14 cellular contexts compared by ENCODE assay signal in genomic region chr6:170134077-170135040, GRCh38.
DNase-seq lines count a peak whose midpoint lies in the region; ATAC-seq, FAIRE-seq and TF ChIP-seq lines count a peak whose summit lies in the region.
"Had no signal": no experiment of that assay in that cellular context is flagged by ENCODE, and none has a peak within 500 bp of the region (broad histone marks: within the 10 kb centered on the region; RNA-seq: fewer than 3 reads in every experiment).

No MANE protein-coding gene starts in this region.

- 67% methylated on average over 14 of the region's 34 CpGs for WGBS in right lobe of liver (ENCODE audit: insufficient coverage, low coverage, low lambda C conversion rate, missing lambda C conversion rate)
- 45% methylated on average over 31 of the region's 34 CpGs for WGBS in HepG2 (ENCODE audit: low lambda C conversion rate)
- WGBS in heart left ventricle, 4 donors: 55 to 63% (median 60%) methylated on average over 34 of the region's 34 CpGs

- TF ChIP-seq CTCF in right lobe of liver (IDR thresholded peaks at IDR 0.05): no peak
- no peak for TF ChIP-seq CTCF in HepG2 (CRISPR knock-in tag; IDR thresholded peaks at IDR 0.05)
- TF ChIP-seq CTCF in heart left ventricle (IDR thresholded peaks at IDR 0.05): no peak
- TF ChIP-seq CTCF in osteocyte (IDR thresholded peaks at IDR 0.05): no peak

- BruUV-seq in HepG2 (replicated peaks; lab: Mats Ljungman, UMichigan): no TSS peak

- POLR2A ChIA-PET in HepG2 (lab: Yijun Ruan, JAX): no interaction called here

- no peak overlapping the region for H3K4me2 ChIP-seq in HepG2 (ENCODE audit: low read depth, low read length)

- ATAC-seq in right lobe of liver (no peak), HepG2 (no peak), heart left ventricle (peak in 2 of 4 donors; percentile 11 to 42), GM18909 (IDR thresholded peaks at IDR 0.05; ENCODE audit: poor library complexity, unreplicated experiment) (no peak), esophagus mucosa (no peak)
- ATAC-seq: activated T-cell treated with anti-CD3 and anti-CD28 coated beads, Interleukin-2, amount 50 U/mL, for 4 hours had no signal

- H3K4me1 Mint-ChIP-seq in osteocyte (ENCODE audit: unreplicated experiment): no peaks in the 10 kb centered on the region

- H3K4me1 ChIP-seq in right lobe of liver (peaks cover 0 to 10% (median 4%) of the 10 kb centered on the region in 4 donors), HepG2 (ENCODE audit: insufficient read depth, low read length) (no peaks in the 10 kb centered on the region), heart left ventricle (peaks cover 4 to 59% (median 32%) of the 10 kb centered on the region in 12 donors)

- H3K9ac ChIP-seq in HepG2 (ENCODE audit: insufficient read depth, low read depth, low read length): no peak overlapping the region

- no peak overlapping the region for H2AFZ ChIP-seq in HepG2 (ENCODE audit: low read length)

- no peaks in the 10 kb centered on the region for H3K36me3 ChIP-seq in right lobe of liver
- H3K36me3 ChIP-seq in HepG2 (replicated peaks in 1 of 2; ENCODE audit: control insufficient read depth in 1 of 2, insufficient read depth in 2 of 2, low read length in 2 of 2): no peaks in the 10 kb centered on the region
- H3K36me3 ChIP-seq in heart left ventricle: no peaks in the 10 kb centered on the region
- H3K36me3 ChIP-seq: WERI-Rb-1 had no signal

- peak in 2 of 3 donors; percentile 46 to 48 for DNase-seq in right lobe of liver
- no peak for DNase-seq in HepG2 (ENCODE audit: low spot score)
- DNase-seq in heart left ventricle: peak in 4 of 5 donors; percentile 28 to 63 (median 38)
- peak; percentile 75 for DNase-seq in osteocyte (ENCODE audit: extremely low spot score, unreplicated experiment)
- no peak for DNase-seq in GM03348 (ENCODE audit: low spot score)
- DNase-seq in COLO668 (lab: John Stamatoyannopoulos, UW; ENCODE audit: unreplicated experiment): no peak
- DNase-seq: activated T-cell treated with anti-CD3 and anti-CD28 coated beads, Interleukin-2, amount 50 U/mL, for 4 hours; amygdala; NCI-H446 treated with DMSO at 0.1 percent for 48 hours; OCI-M1; WERI-Rb-1 had no signal

- TF ChIP-seq RAD21 in HepG2 (CRISPR knock-in tag; IDR thresholded peaks at IDR 0.05): no peak

- H3K79me2 ChIP-seq in HepG2 (ENCODE audit: insufficient read depth, low read length): no peaks in the 10 kb centered on the region

- H3K36me3 Mint-ChIP-seq in osteocyte (ENCODE audit: unreplicated experiment): no peaks in the 10 kb centered on the region

- no peak overlapping the region for H3K27ac Mint-ChIP-seq in osteocyte (ENCODE audit: unreplicated experiment)

- no peaks in the 10 kb centered on the region for H4K20me1 ChIP-seq in HepG2 (ENCODE audit: insufficient read depth, low read length)

- CTCF ChIA-PET in HepG2 (lab: Yijun Ruan, JAX; ENCODE audit: low intra/inter-chr PET ratio, low total read pairs): no interaction called here

- H3K27me3 Mint-ChIP-seq in osteocyte (ENCODE audit: unreplicated experiment): no peaks in the 10 kb centered on the region

- TF ChIP-seq POLR2A in right lobe of liver (IDR thresholded peaks at IDR 0.05) (no peak), HepG2 (IDR thresholded peaks at IDR 0.05; ENCODE audit: insufficient read depth in 1 of 2, low read depth in 2 of 2, low read length in 2 of 2) (no peak), heart left ventricle (IDR thresholded peaks at IDR 0.05) (no peak)

- H3K27ac ChIP-seq in right lobe of liver: no peak overlapping the region
- no peak overlapping the region for H3K27ac ChIP-seq in HepG2 (ENCODE audit: extremely low read length, insufficient read depth, low read length)
- H3K27ac ChIP-seq in heart left ventricle: peak overlapping the region in 9 of 12 donors; percentile 4 to 64 (median 48)
- H3K27ac ChIP-seq: WERI-Rb-1 had no signal

- FAIRE-seq in HepG2 (lab: Jason Lieb, UNC): no peak

- no peak for TF ChIP-seq EP300 in HepG2 (IDR thresholded peaks at IDR 0.05; ENCODE audit: low read depth in 2 of 2, low read length in 2 of 2)
- TF ChIP-seq EP300 in HepG2 (CRISPR knock-in tag; IDR thresholded peaks at IDR 0.05; ENCODE audit: borderline replicate concordance): no peak

- H3K27me3 ChIP-seq in right lobe of liver (no peaks in the 10 kb centered on the region), HepG2 (ENCODE audit: control insufficient read depth in 1 of 2, insufficient read depth in 2 of 2, low read length in 2 of 2) (peaks cover 8 to 31% of the 10 kb centered on the region in 2 experiments; a peak in 4 of 5 replicates), heart left ventricle (no peaks in the 10 kb centered on the region)

- H3K4me3 ChIP-seq in right lobe of liver (no peak overlapping the region), HepG2 (replicated peaks in 1 of 3; ENCODE audit: insufficient read depth in 1 of 3, low read depth in 2 of 3, low read length in 3 of 3) (no peak overlapping the region), heart left ventricle (no peak overlapping the region)
- H3K4me3 ChIP-seq: lung had no signal

- intact Hi-C loops in right lobe of liver (cut with DNase I) (no loop called here), HepG2 (cut with micrococcal nuclease; ENCODE audit: unreplicated experiment) (no loop called here), heart left ventricle (cut with DNase I) (loop anchor here in 4 of 10 donors (5.0 to 10.0 kb wide), 5 partner anchors 87 to 153 kb away; no protein-coding TSS in a partner anchor)

- H3K4me3 Mint-ChIP-seq in osteocyte (ENCODE audit: unreplicated experiment): no peak overlapping the region
- H3K4me3 Mint-ChIP-seq: activated T-cell treated with anti-CD3 and anti-CD28 coated beads, Interleukin-2, amount 50 U/mL, for 4 hours had no signal

- in situ Hi-C loops in HepG2 (cut with HindIII; ENCODE audit: extremely low pct_ligation_motif_present, low pct_unique_long_range_greater_than_20kb): no loop called here

- H3K9me3 Mint-ChIP-seq in osteocyte (ENCODE audit: unreplicated experiment): no peaks in the 10 kb centered on the region
- H3K9me3 Mint-ChIP-seq: activated T-cell treated with anti-CD3 and anti-CD28 coated beads, Interleukin-2, amount 50 U/mL, for 4 hours had no signal

- H3K9me3 ChIP-seq in right lobe of liver: no peaks in the 10 kb centered on the region
- no peaks in the 10 kb centered on the region for H3K9me3 ChIP-seq in HepG2 (ENCODE audit: low read length)
- H3K9me3 ChIP-seq in heart left ventricle: no peaks in the 10 kb centered on the region

TF ChIP-seq in HepG2, 621 proteins besides CTCF, POLR2A, EP300 and RAD21:
- no peak for TF ChIP-seq E2F5 (CRISPR knock-in tag; conservative IDR thresholded peaks at IDR 0.05)

Comparison
In these comparisons a context has a peak if more than half of its experiments do, and no peak if none do; other contexts are left out.
1. DNase-seq: peak in right lobe of liver (2 of 3), heart left ventricle (4 of 5) and osteocyte (single experiment); none in HepG2 (single experiment), GM03348 (single experiment) and COLO668 (single experiment).
2. H3K27ac ChIP-seq: peak in heart left ventricle (9 of 12); none in right lobe of liver (0 of 3) and HepG2 (single experiment).